ENCODE assay signal across 1 cellular context in genomic region chr11:118690553-118691304, GRCh38.
TF ChIP-seq lines count a peak whose summit lies in the region.

No MANE protein-coding gene starts in this region.

TF ChIP-seq in GM23338, 12 proteins besides CTCF, POLR2A, EP300 and RAD21 (continued from another document):
- TF ChIP-seq POLR2AphosphoS5 (IDR thresholded peaks at IDR 0.05; ENCODE audit: low read depth) = no peak
- TF ChIP-seq ZNF331 (CRISPR knock-in tag; IDR thresholded peaks at IDR 0.05; ENCODE audit: low read depth) = no peak
- no peak for TF ChIP-seq ETS1 (IDR thresholded peaks at IDR 0.05)
